9 cellular contexts compared by ENCODE assay signal in the genomic region with DNA sequence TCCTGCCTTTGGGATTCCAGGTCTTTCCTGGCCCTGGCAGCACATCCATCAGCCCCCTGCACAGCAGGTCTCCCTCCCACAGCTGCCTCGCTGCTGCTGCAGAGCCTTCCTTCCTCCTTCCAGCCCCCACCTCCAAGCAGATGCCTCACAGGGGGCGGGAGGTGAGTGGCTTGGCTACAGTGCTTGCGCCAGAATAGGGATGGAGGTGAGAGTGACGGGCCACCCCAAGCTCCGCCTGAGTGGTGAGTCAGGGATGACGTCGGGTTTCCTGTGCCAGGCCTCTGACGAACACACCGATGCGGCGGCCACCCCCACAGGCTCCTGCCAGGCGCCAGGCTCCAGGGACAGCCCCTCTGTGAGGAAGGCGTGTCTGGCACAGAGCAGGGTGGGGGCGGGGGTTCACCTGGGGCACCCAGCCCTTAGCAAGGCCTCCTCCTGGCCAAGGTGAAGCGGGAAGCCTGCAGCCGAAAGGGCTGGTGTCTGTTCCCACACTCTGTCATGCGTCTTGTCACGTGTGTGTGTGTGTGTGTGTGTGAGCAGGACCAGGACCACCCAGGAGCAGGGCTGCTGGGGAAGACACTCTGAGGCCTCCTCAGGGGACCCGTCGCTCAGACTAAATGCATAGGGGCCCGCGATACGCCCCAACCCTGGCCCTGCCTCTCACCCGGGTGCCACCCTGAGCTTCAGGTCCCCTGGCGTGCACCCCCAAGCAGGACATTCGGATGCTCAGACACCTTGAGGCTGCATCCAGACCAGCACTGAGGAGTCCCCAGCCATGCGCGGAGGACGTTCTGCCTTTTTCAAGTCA. TPM values are rescaled to one million over a fixed set of nuclear protein-coding genes. Genes with fewer than 3 reads are reported as not detected.
DNase-seq lines count a peak whose midpoint lies in the region; ATAC-seq, FAIRE-seq and TF ChIP-seq lines count a peak whose summit lies in the region.
"Had no signal": no experiment of that assay in that cellular context is flagged by ENCODE, and none has a peak within 500 bp of the region (broad histone marks: within the 10 kb centered on the region; RNA-seq: fewer than 3 reads in every experiment).

No MANE protein-coding gene starts in this region.

- H3K4me2 ChIP-seq in SK-N-SH, result peak overlapping the region; percentile 69; the same call in 1 of the 2 replicates

- WGBS in SK-N-SH (ENCODE audit: low lambda C conversion rate), result 33% methylated on average over 15 of the region's 29 CpGs
- 54 to 71% (median 63%) methylated on average over 17 to 29 of the region's 29 CpGs for WGBS in heart left ventricle, 4 donors
- 27 to 33% (median 30%) methylated on average over 23 to 29 of the region's 29 CpGs for WGBS in small intestine, 3 donors

- peak; percentile 86 for DNase-seq in COR-L47 (lab: John Stamatoyannopoulos, UW)
- DNase-seq in SK-N-SH, result peak; percentile 90
- peak; percentile 96 for DNase-seq in activated naive CD4-positive, alpha-beta T cell treated with anti-CD3 and anti-CD28 coated beads, Interleukin-2, amount 10 ng/mL, durations not matched to agents 7 days and 5 days
- DNase-seq in heart left ventricle, result peak; percentile 52 to 82 (median 76)
- peak; percentile 77 for DNase-seq in small intestine
- DNase-seq in NCI-H187 (lab: John Stamatoyannopoulos, UW), result no peak

- CTCF ChIA-PET in SK-N-SH (lab: Yijun Ruan, JAX), result interaction anchor here (1.0 to 7.0 kb wide), 4 partner anchors 10 to 126 kb away, joined by 4 to 49 read pairs (median 28); a partner anchor contains a TSS
- CTCF ChIA-PET in activated naive CD4-positive, alpha-beta T cell treated with anti-CD3 and anti-CD28 coated beads, Interleukin-2, amount 10 ng/mL, durations not matched to agents 7 days and 5 days (lab: Charles Lee), result interaction anchor here (0.6 to 18.7 kb wide), 5 partner anchors 10 to 125 kb away, joined by 3 to 507 read pairs (median 8); a partner anchor contains a TSS

- H3K79me2 ChIP-seq in SK-N-SH (ENCODE audit: insufficient read depth), result peaks cover 12% of the 10 kb centered on the region; the same call in 1 of the 2 replicates

- POLR2A ChIA-PET in SK-N-SH (lab: Yijun Ruan, JAX), result no interaction called here

- H3K27ac ChIP-seq in SK-N-SH (ENCODE audit: low read depth in 2 of 2, low read length in 1 of 2) (peak overlapping the region; percentile 88 to 95), heart left ventricle (peak overlapping the region in 3 of 12 donors; percentile 16 to 67 (median 67)), small intestine (ENCODE audit: low read depth in 1 of 2, low read length in 1 of 2) (peak overlapping the region; percentile 34 to 89)
- H3K27ac ChIP-seq: SK-N-MC had no signal

- peaks cover 77% of the 10 kb centered on the region for H3K4me1 Mint-ChIP-seq in activated naive CD4-positive, alpha-beta T cell treated with anti-CD3 and anti-CD28 coated beads, Interleukin-2, amount 10 ng/mL, durations not matched to agents 7 days and 5 days

- peak overlapping the region; percentile 55 for H3K4me3 Mint-ChIP-seq in activated naive CD4-positive, alpha-beta T cell treated with anti-CD3 and anti-CD28 coated beads, Interleukin-2, amount 10 ng/mL, durations not matched to agents 7 days and 5 days

- no peaks in the 10 kb centered on the region for H3K36me3 ChIP-seq in SK-N-SH (replicated peaks in 1 of 2; ENCODE audit: control insufficient read depth in 1 of 2, insufficient read depth in 2 of 2, low read length in 1 of 2)
- H3K36me3 ChIP-seq in heart left ventricle, result peaks cover 0 to 3% (median 0%) of the 10 kb centered on the region in 9 donors
- H3K36me3 ChIP-seq in small intestine (ENCODE audit: control insufficient read depth in 2 of 2, insufficient read depth in 2 of 2, low read length in 2 of 2), result no peaks in the 10 kb centered on the region

- ATAC-seq in GM21515 (IDR thresholded peaks at IDR 0.05; ENCODE audit: unreplicated experiment), result peak; percentile 28
- ATAC-seq in heart left ventricle, result peak in 3 of 4 donors; percentile 9 to 78 (median 17)

- H3K27me3 ChIP-seq in SK-N-SH (ENCODE audit: insufficient read depth) (no peaks in the 10 kb centered on the region), heart left ventricle (peaks cover 0 to 7% (median 0%) of the 10 kb centered on the region in 9 donors), small intestine (ENCODE audit: control insufficient read depth in 2 of 2, insufficient read depth in 2 of 2, low read length in 2 of 2) (no peaks in the 10 kb centered on the region)

- no peaks in the 10 kb centered on the region for H3K9me2 ChIP-seq in SK-N-SH

- intact Hi-C loops in heart left ventricle (cut with DNase I), result loop anchor here in 3 of 10 donors (5.0 to 10.0 kb wide), 4 partner anchors 59 to 366 kb away; a partner anchor contains a TSS

- no peak for TF ChIP-seq RAD21 in Ishikawa (IDR thresholded peaks at IDR 0.05; ENCODE audit: low read depth)
- TF ChIP-seq RAD21 in SK-N-SH (IDR thresholded peaks at IDR 0.05; ENCODE audit: low read length), result no peak; the same call in 1 of the 2 replicates

- no peaks in the 10 kb centered on the region for H3K9me3 ChIP-seq in SK-N-SH
- no peaks in the 10 kb centered on the region for H3K9me3 ChIP-seq in heart left ventricle
- no peaks in the 10 kb centered on the region for H3K9me3 ChIP-seq in small intestine (ENCODE audit: control insufficient read depth, low read depth)

- H3K4me1 ChIP-seq in SK-N-SH (ENCODE audit: control insufficient read depth in 1 of 2, insufficient read depth in 2 of 2, low read depth in 1 of 2, low read length in 1 of 2) (peaks cover 33 to 57% of the 10 kb centered on the region in 2 experiments), heart left ventricle (peaks cover 0 to 50% (median 27%) of the 10 kb centered on the region in 12 donors), small intestine (ENCODE audit: control insufficient read depth in 2 of 2, insufficient read depth in 1 of 2, low read depth in 1 of 2, low read length in 1 of 2) (no peaks in the 10 kb centered on the region)

- TF ChIP-seq EP300 in Ishikawa (IDR thresholded peaks at IDR 0.05; ENCODE audit: borderline replicate concordance), result no peak
- TF ChIP-seq EP300 in SK-N-SH (IDR thresholded peaks at IDR 0.05; ENCODE audit: borderline replicate concordance in 1 of 2, low read depth in 1 of 2, low read length in 1 of 2), result peak in 1 of 2 experiments; percentile 57; a peak in 2 of 4 replicates

- no peaks in the 10 kb centered on the region for H3K9me3 Mint-ChIP-seq in activated naive CD4-positive, alpha-beta T cell treated with anti-CD3 and anti-CD28 coated beads, Interleukin-2, amount 10 ng/mL, durations not matched to agents 7 days and 5 days

- TF ChIP-seq CTCF in SK-N-SH (IDR thresholded peaks at IDR 0.05) (no peak), heart left ventricle (IDR thresholded peaks at IDR 0.05) (no peak)

- no peak for FAIRE-seq in small intestine (lab: Jason Lieb, UNC)

- H3F3A ChIP-seq in SK-N-SH (replicated peaks; ENCODE audit: insufficient read depth), result peaks cover 29% of the 10 kb centered on the region

- H4K20me1 ChIP-seq in SK-N-SH (ENCODE audit: insufficient read depth), result no peaks in the 10 kb centered on the region

- no peak overlapping the region for H3K4me3 ChIP-seq in SK-N-SH (ENCODE audit: low read depth in 2 of 2, low read length in 1 of 2)
- peak overlapping the region in 1 of 12 donors; percentile 13 for H3K4me3 ChIP-seq in heart left ventricle
- H3K4me3 ChIP-seq in small intestine (ENCODE audit: low read depth in 1 of 2, low read length in 2 of 2), result no peak overlapping the region
- H3K4me3 ChIP-seq: SK-N-MC had no signal

- H3K36me3 Mint-ChIP-seq in activated naive CD4-positive, alpha-beta T cell treated with anti-CD3 and anti-CD28 coated beads, Interleukin-2, amount 10 ng/mL, durations not matched to agents 7 days and 5 days, result peaks cover 6% of the 10 kb centered on the region

- H3K27me3 Mint-ChIP-seq in activated naive CD4-positive, alpha-beta T cell treated with anti-CD3 and anti-CD28 coated beads, Interleukin-2, amount 10 ng/mL, durations not matched to agents 7 days and 5 days, result no peaks in the 10 kb centered on the region

- H3K9ac ChIP-seq in SK-N-SH, result peak overlapping the region; percentile 41; the same call in 1 of the 2 replicates

- no peak for TF ChIP-seq POLR2A in heart left ventricle (IDR thresholded peaks at IDR 0.05)

- H3K27ac Mint-ChIP-seq in activated naive CD4-positive, alpha-beta T cell treated with anti-CD3 and anti-CD28 coated beads, Interleukin-2, amount 10 ng/mL, durations not matched to agents 7 days and 5 days, result peak overlapping the region; percentile 98

- peak overlapping the region; percentile 78 for H2AFZ ChIP-seq in SK-N-SH (ENCODE audit: low read depth)

TF ChIP-seq in Ishikawa, 13 proteins besides CTCF, POLR2A, EP300 and RAD21 (continues in another document):
- TF ChIP-seq TEAD4 (IDR thresholded peaks at IDR 0.05) (no peak), TAF1 (IDR thresholded peaks at IDR 0.05; ENCODE audit: low read depth) (no peak), CREB1 (IDR thresholded peaks at IDR 0.05; ENCODE audit: low read depth) (peak; percentile 86)

TF ChIP-seq in SK-N-SH, 30 proteins besides CTCF, POLR2A, EP300 and RAD21 (continues in another document):
- 0 out of 2 replicates have a peak, but pooled peaks have one; percentile 22 for TF ChIP-seq SIN3A (IDR thresholded peaks at IDR 0.05; ENCODE audit: borderline replicate concordance, low read depth, low read length)

RNA-seq across cellular contexts. Expression of a gene that starts 3.4 kb away (rescaled TPM):
- polyA plus RNA-seq in SK-N-SH (2012; rRNA removed) (0.79 and 1.2 TPM in 2 replicates), heart left ventricle (10 to 100 TPM in 1 of 2 donors, 1 to 10 TPM in 1; 1.4 to 23.1 TPM), small intestine (1 to 10 TPM in 2 of 3 donors, under 1 TPM in 1; 0.45 to 5.1 (median 3.0) TPM)
- polyA plus RNA-seq in SK-N-SH (2012; cell fraction: cytosol; rRNA removed), result 0.14 and 0.38 TPM in 2 replicates
- 6.4 and 7.5 TPM in 2 replicates for polyA plus RNA-seq in SK-N-SH (2012; cell fraction: nucleus; rRNA removed)
- total RNA-seq in heart left ventricle, result 10 to 100 TPM in 1 of 9 donors, 1 to 10 TPM in 6, under 1 TPM in 2; 0.56 to 11.1 (median 2.7) TPM

RNA-seq across cellular contexts. Expression of a gene that starts 10.3 kb away (rescaled TPM):
- polyA plus RNA-seq in SK-N-SH (2012; rRNA removed) (not detected in 2 replicates), heart left ventricle (under 1 TPM in 1 of 2 donors, not detected in 1; 0.14 TPM), small intestine (not detected)
- not detected in 2 replicates for polyA plus RNA-seq in SK-N-SH (2012; cell fraction: cytosol; rRNA removed)
- not detected in 2 replicates for polyA plus RNA-seq in SK-N-SH (2012; cell fraction: nucleus; rRNA removed)
- not detected for total RNA-seq in heart left ventricle

RNA-seq across cellular contexts. Expression of a gene that starts 32.2 kb away (rescaled TPM):
- polyA plus RNA-seq in SK-N-SH (2012; rRNA removed), result not detected in 2 replicates
- polyA plus RNA-seq in SK-N-SH (2012; cell fraction: cytosol; rRNA removed), result not detected in 2 replicates
- polyA plus RNA-seq in SK-N-SH (2012; cell fraction: nucleus; rRNA removed), result 0.06 and 0.15 TPM in 2 replicates
- total RNA-seq in heart left ventricle, result 1 to 10 TPM; 2.2 to 6.1 (median 3.6) TPM
- polyA plus RNA-seq in heart left ventricle, result 1 to 10 TPM; 1.5 to 3.5 TPM
- 1 to 10 TPM in 1 of 3 donors, not detected in 2; 1.5 TPM for polyA plus RNA-seq in small intestine

Comparison
In these comparisons a context has a peak if more than half of its experiments do, and no peak if none do; other contexts are left out.
1. DNase-seq: peak in COR-L47 (single experiment), SK-N-SH (single experiment), activated naive CD4-positive, alpha-beta T cell treated with anti-CD3 and anti-CD28 coated beads, Interleukin-2, amount 10 ng/mL, durations not matched to agents 7 days and 5 days (single experiment), heart left ventricle (5 of 5) and small intestine (single experiment); none in NCI-H187 (0 of 2).